Comparison of ENCODE assay signal across 8 cellular contexts in genomic region chr17:44123356-44124117, GRCh38. TPM values are rescaled to one million over a fixed set of nuclear protein-coding genes. Genes with fewer than 3 reads are reported as not detected.
DNase-seq lines count a peak whose midpoint lies in the region; TF ChIP-seq lines count a peak whose summit lies in the region.

Gene HDAC5 (minus strand): TSS chr17:44123641. CDS start chr17:44117515, 6,126 bp downstream.

- TF ChIP-seq CTCF in H9 (conservative IDR thresholded peaks at IDR 0.05), result peak; percentile 66; the same call in 2 of the 3 replicates
- TF ChIP-seq CTCF in fibroblast of the aortic adventitia (IDR thresholded peaks at IDR 0.05; ENCODE audit: insufficient read depth, low read length), result peak; percentile 57
- TF ChIP-seq CTCF in nephron progenitor cell (IDR thresholded peaks at IDR 0.05), result peak; percentile 33

- H2AK5ac ChIP-seq in H9 (ENCODE audit: insufficient read length, low read length), result no peak within 1 kb of the TSS

- H4K91ac ChIP-seq in H9 (ENCODE audit: insufficient read length, low read depth, low read length), result no peak within 1 kb of the TSS

- H3K79me1 ChIP-seq in H9 (ENCODE audit: insufficient read depth, low read depth, low read length, poor library complexity, severe bottlenecking), result no peaks in the 10 kb centered on the region

- peak; percentile 98 for DNase-seq in G401 (ENCODE audit: low spot score)
- peak; percentile 99 for DNase-seq in H9
- peak; percentile 90 for DNase-seq in M059J (ENCODE audit: low read depth)
- peak; percentile 94 for DNase-seq in SHP77 (lab: John Stamatoyannopoulos, UW)
- peak; percentile 95 for DNase-seq in activated effector memory CD4-positive, alpha-beta T cell treated with Interleukin-2 at 50 U/mL for 16 hours
- DNase-seq in fibroblast of the aortic adventitia (ENCODE audit: low read depth), result peak; percentile 93
- DNase-seq in nephron progenitor cell, result peak; percentile 93

- no peaks in the 10 kb centered on the region for H3K27me3 ChIP-seq in H9 (ENCODE audit: insufficient read depth, low read length)

- H3K9me3 ChIP-seq in H9 (ENCODE audit: control insufficient read depth, low read depth, low read length), result no peaks in the 10 kb centered on the region

- no peak within 1 kb of the TSS for H3K4ac ChIP-seq in H9 (ENCODE audit: low read depth, low read length)

- H3K4me2 ChIP-seq in H9 (ENCODE audit: insufficient read depth, insufficient read length, low read length), result peak within 1 kb of the TSS; percentile 90

- peak within 1 kb of the TSS; percentile 70 for H3K9ac ChIP-seq in H9 (ENCODE audit: extremely low read depth, insufficient read length, low read length)

- peak within 1 kb of the TSS; percentile 93 to 99 (median 98) for H3K27ac Mint-ChIP-seq in H9
- peak within 1 kb of the TSS; percentile 96 for H3K27ac Mint-ChIP-seq in nephron progenitor cell
- peak within 1 kb of the TSS; percentile 97 for H3K27ac Mint-ChIP-seq in stimulated activated naive CD8-positive, alpha-beta T cell treated with anti-CD3 and anti-CD28 coated beads, Interleukin-15, Interleukin-2, amounts not matched to agents 100 ng/mL and 50 ng/mL, for 24 hours

- H3K27ac ChIP-seq in H9 (ENCODE audit: insufficient read length, low read depth, low read length), result no peak within 1 kb of the TSS

- no peak within 1 kb of the TSS for H3K56ac ChIP-seq in H9 (ENCODE audit: insufficient read length, low read depth, low read length)

- H4K20me1 ChIP-seq in H9 (ENCODE audit: control insufficient read depth, insufficient read depth, insufficient read length), result no peaks in the 10 kb centered on the region

- H3K4me1 Mint-ChIP-seq in H9 (peaks cover 30 to 48% of the 10 kb centered on the region in 2 experiments), nephron progenitor cell (peaks cover 45% of the 10 kb centered on the region)
- peaks cover 41% of the 10 kb centered on the region for H3K4me1 Mint-ChIP-seq in stimulated activated naive CD8-positive, alpha-beta T cell treated with anti-CD3 and anti-CD28 coated beads, Interleukin-15, Interleukin-2, amounts not matched to agents 100 ng/mL and 50 ng/mL, for 24 hours (ENCODE audit: low read depth)

- H3K4me3 ChIP-seq in fibroblast of the aortic adventitia (ENCODE audit: low read depth, low read length), result peak within 1 kb of the TSS; percentile 90

- H3K27me3 Mint-ChIP-seq in H9 (ENCODE audit: low read depth) (peaks cover 2% of the 10 kb centered on the region), nephron progenitor cell (ENCODE audit: low read depth, poor library complexity) (peaks cover 15% of the 10 kb centered on the region)
- no peaks in the 10 kb centered on the region for H3K27me3 Mint-ChIP-seq in stimulated activated naive CD8-positive, alpha-beta T cell treated with anti-CD3 and anti-CD28 coated beads, Interleukin-15, Interleukin-2, amounts not matched to agents 100 ng/mL and 50 ng/mL, for 24 hours

- H3K36me3 Mint-ChIP-seq in H9 (ENCODE audit: insufficient read depth in 1 of 3, low read depth in 3 of 3), result peaks cover 0 to 5% (median 2%) of the 10 kb centered on the region in 3 experiments; a peak in 2 of 7 replicates
- no peaks in the 10 kb centered on the region for H3K36me3 Mint-ChIP-seq in nephron progenitor cell (ENCODE audit: low read depth)
- no peaks in the 10 kb centered on the region for H3K36me3 Mint-ChIP-seq in stimulated activated naive CD8-positive, alpha-beta T cell treated with anti-CD3 and anti-CD28 coated beads, Interleukin-15, Interleukin-2, amounts not matched to agents 100 ng/mL and 50 ng/mL, for 24 hours (ENCODE audit: low read depth)

- no peak within 1 kb of the TSS for H4K5ac ChIP-seq in H9 (ENCODE audit: insufficient read length, low read depth, low read length)

- H3K18ac ChIP-seq in H9 (ENCODE audit: insufficient read length, low read depth, low read length), result peak within 1 kb of the TSS; percentile 69

- H3K23ac ChIP-seq in H9 (ENCODE audit: insufficient read length, low read depth, low read length), result no peak within 1 kb of the TSS

- H3K14ac ChIP-seq in H9 (ENCODE audit: insufficient read depth, low read length), result peak within 1 kb of the TSS; percentile 76

- H3T11ph ChIP-seq in H9 (ENCODE audit: low read length), result no peak within 1 kb of the TSS

- peaks cover 9% of the 10 kb centered on the region for H3K23me2 ChIP-seq in H9 (ENCODE audit: insufficient read length, low read depth, low read length, poor library complexity, severe bottlenecking)

- WGBS in H9 (ENCODE audit: extremely low coverage, insufficient read length, low lambda C conversion rate), result no CpG with 5 or more reads among the region's 78 CpGs

- no peak within 1 kb of the TSS for H2BK15ac ChIP-seq in H9 (ENCODE audit: low read depth, low read length)

- in situ Hi-C loops in G401 (cut with HindIII; ENCODE audit: low sequenced_read_pairs), result no loop called here

- H2BK5ac ChIP-seq in H9 (ENCODE audit: insufficient read length, low read length), result no peak within 1 kb of the TSS

- no peak within 1 kb of the TSS for H2BK20ac ChIP-seq in H9 (ENCODE audit: low read depth, low read length, poor library complexity, severe bottlenecking)

- H3K9me3 Mint-ChIP-seq in H9, result no peaks in the 10 kb centered on the region
- no peaks in the 10 kb centered on the region for H3K9me3 Mint-ChIP-seq in nephron progenitor cell
- H3K9me3 Mint-ChIP-seq in stimulated activated naive CD8-positive, alpha-beta T cell treated with anti-CD3 and anti-CD28 coated beads, Interleukin-15, Interleukin-2, amounts not matched to agents 100 ng/mL and 50 ng/mL, for 24 hours, result no peaks in the 10 kb centered on the region

- H3K4me1 ChIP-seq in H9 (ENCODE audit: insufficient read depth, low read length), result peaks cover 6% of the 10 kb centered on the region; the same call in 1 of the 2 replicates

- H3K79me2 ChIP-seq in H9 (ENCODE audit: insufficient read depth, low read length), result peaks cover 2% of the 10 kb centered on the region; the same call in 1 of the 2 replicates

- H3K4me3 Mint-ChIP-seq in H9, result peak within 1 kb of the TSS; percentile 86 to 96
- peak within 1 kb of the TSS; percentile 96 for H3K4me3 Mint-ChIP-seq in nephron progenitor cell
- H3K4me3 Mint-ChIP-seq in stimulated activated naive CD8-positive, alpha-beta T cell treated with anti-CD3 and anti-CD28 coated beads, Interleukin-15, Interleukin-2, amounts not matched to agents 100 ng/mL and 50 ng/mL, for 24 hours, result peak within 1 kb of the TSS; percentile 92

- H2BK120ac ChIP-seq in H9 (ENCODE audit: low read depth, low read length, poor library complexity, severe bottlenecking), result no peak within 1 kb of the TSS

- no peak within 1 kb of the TSS for H4K8ac ChIP-seq in H9 (replicated peaks; ENCODE audit: insufficient read length, low read depth, low read length)

- H2BK12ac ChIP-seq in H9 (ENCODE audit: insufficient read length, low read depth, low read length), result no peak within 1 kb of the TSS

- no peak within 1 kb of the TSS for H2AFZ ChIP-seq in H9 (ENCODE audit: low read length)

RNA-seq across cellular contexts. Expression of gene HDAC5, which starts in this region (rescaled TPM):
- 65.5 and 70.6 TPM in 2 replicates for total RNA-seq in G401 (2014; rRNA removed; shearing (Covaris generic))
- total RNA-seq in H9 (2021) (39.5 and 41.3 TPM in 2 replicates), fibroblast of the aortic adventitia (ENCODE audit: low replicate concordance) (29.4 and 53.1 TPM in 2 replicates)
- total RNA-seq in M059J (2014; rRNA removed; shearing (Covaris generic)), result 37.8 and 46.0 TPM in 2 replicates
